15 cellular contexts compared by ENCODE assay signal in the genomic region with DNA sequence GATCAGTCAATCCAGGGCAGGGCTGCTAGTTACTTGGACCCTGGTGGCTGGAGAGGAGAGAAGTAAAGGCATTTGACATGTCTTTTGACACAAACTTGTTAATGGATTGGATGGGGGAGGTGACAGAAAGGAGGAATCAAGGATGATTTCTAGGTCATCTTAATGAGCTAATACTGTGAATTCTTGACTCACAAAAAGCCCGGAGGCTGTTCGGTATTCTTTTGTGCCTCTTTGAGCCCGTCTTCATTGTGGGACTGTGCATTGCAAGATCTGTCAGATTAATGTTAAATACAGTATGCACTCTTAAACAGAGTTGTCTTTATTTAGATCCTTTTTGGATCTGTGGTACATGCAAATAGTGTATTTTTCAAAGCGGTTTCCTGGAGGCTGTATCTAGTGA. TPM values are rescaled to one million over a fixed set of nuclear protein-coding genes. Genes with fewer than 3 reads are reported as not detected.
DNase-seq lines count a peak whose midpoint lies in the region; ATAC-seq and TF ChIP-seq lines count a peak whose summit lies in the region.
"Had no signal": no experiment of that assay in that cellular context is flagged by ENCODE, and none has a peak within 500 bp of the region (broad histone marks: within the 10 kb centered on the region; RNA-seq: fewer than 3 reads in every experiment).

No MANE protein-coding gene starts in this region.

- H3F3A ChIP-seq in GM23248 (ENCODE audit: insufficient read depth), result no peaks in the 10 kb centered on the region

- H3K27me3 Mint-ChIP-seq in activated naive CD8-positive, alpha-beta T cell treated with anti-CD3 and anti-CD28 coated beads, Interleukin-2, amount 10 ng/mL, durations not matched to agents 7 days and 5 days, result no peaks in the 10 kb centered on the region
- H3K27me3 Mint-ChIP-seq in activated naive CD8-positive, alpha-beta T cell treated with anti-CD3 and anti-CD28 coated beads, Interleukin-2, amount 50 U/mL, for 24 hours, result no peaks in the 10 kb centered on the region
- H3K27me3 Mint-ChIP-seq in brain, result no peaks in the 10 kb centered on the region
- H3K27me3 Mint-ChIP-seq: CD4-positive, CD25-positive, alpha-beta regulatory T cell had no signal

- H2BK5ac ChIP-seq in neuronal stem cell (ENCODE audit: low read length), result no peak overlapping the region

- no peak overlapping the region for H3K14ac ChIP-seq in neuronal stem cell (ENCODE audit: low read length)

- no peak overlapping the region for H4K8ac ChIP-seq in neuronal stem cell (ENCODE audit: low read depth, low read length)

- no peak overlapping the region for H3K18ac ChIP-seq in neuronal stem cell (ENCODE audit: low read length)

- DNase-seq in activated naive CD8-positive, alpha-beta T cell treated with anti-CD3 and anti-CD28 coated beads, Interleukin-2, amount 10 ng/mL, durations not matched to agents 7 days and 5 days, result no peak
- no peak for DNase-seq in activated naive CD8-positive, alpha-beta T cell treated with anti-CD3 and anti-CD28 coated beads, Interleukin-2, amount 50 U/mL, for 24 hours
- no peak for DNase-seq in neuronal stem cell (ENCODE audit: low spot score)
- no peak for DNase-seq in GM23248
- no peak for DNase-seq in medulla oblongata (ENCODE audit: extremely low spot score)
- DNase-seq: ACHN; Calu3; CD4-positive, CD25-positive, alpha-beta regulatory T cell; DMS79; H7; KG1 had no signal

- POLR2A ChIA-PET in activated naive CD8-positive, alpha-beta T cell treated with anti-CD3 and anti-CD28 coated beads, Interleukin-2, amount 10 ng/mL, durations not matched to agents 7 days and 5 days (lab: Charles Lee), result no interaction called here

- no peaks in the 10 kb centered on the region for H3K79me2 ChIP-seq in GM23248 (ENCODE audit: insufficient read depth)

- no peaks in the 10 kb centered on the region for H3K9me2 ChIP-seq in GM23248 (ENCODE audit: insufficient read depth)

- H2AFZ ChIP-seq in neuronal stem cell (ENCODE audit: low read length) (no peak overlapping the region), GM23248 (no peak overlapping the region)

- peak overlapping the region; percentile 31 for H3K27ac Mint-ChIP-seq in activated naive CD8-positive, alpha-beta T cell treated with anti-CD3 and anti-CD28 coated beads, Interleukin-2, amount 10 ng/mL, durations not matched to agents 7 days and 5 days
- H3K27ac Mint-ChIP-seq in activated naive CD8-positive, alpha-beta T cell treated with anti-CD3 and anti-CD28 coated beads, Interleukin-2, amount 50 U/mL, for 24 hours, result no peak overlapping the region
- peak overlapping the region; percentile 4 to 89 (median 42) for H3K27ac Mint-ChIP-seq in brain
- H3K27ac Mint-ChIP-seq: CD4-positive, CD25-positive, alpha-beta regulatory T cell had no signal

- no peak overlapping the region for H2BK12ac ChIP-seq in neuronal stem cell (ENCODE audit: low read length)

- H3K4me1 ChIP-seq in neuronal stem cell (ENCODE audit: control insufficient read depth in 2 of 2, insufficient read depth in 1 of 2, low read depth in 1 of 2, low read length in 2 of 2), result peaks cover 0 to 4% of the 10 kb centered on the region in 2 donors
- H3K4me1 ChIP-seq in GM23248 (ENCODE audit: insufficient read depth), result no peaks in the 10 kb centered on the region
- H3K4me1 ChIP-seq: BLaER1 treated with 17β-estradiol and CSF1 and Interleukin-3, amounts not matched to agents 10 nM and 100 nM had no signal

- TF ChIP-seq CTCF in brain (conservative IDR thresholded peaks at IDR 0.05), result no peak

- no peak overlapping the region for H3K4me2 ChIP-seq in neuronal stem cell (ENCODE audit: insufficient read depth, low read length, poor library complexity, severe bottlenecking)
- no peak overlapping the region for H3K4me2 ChIP-seq in GM23248 (ENCODE audit: unreplicated experiment)
- H3K4me2 ChIP-seq: BLaER1 treated with 17β-estradiol and CSF1 and Interleukin-3, amounts not matched to agents 10 nM and 100 nM had no signal

- peaks cover 23% of the 10 kb centered on the region for H3K36me3 Mint-ChIP-seq in activated naive CD8-positive, alpha-beta T cell treated with anti-CD3 and anti-CD28 coated beads, Interleukin-2, amount 10 ng/mL, durations not matched to agents 7 days and 5 days
- H3K36me3 Mint-ChIP-seq in activated naive CD8-positive, alpha-beta T cell treated with anti-CD3 and anti-CD28 coated beads, Interleukin-2, amount 50 U/mL, for 24 hours (ENCODE audit: low read depth), result peaks cover 53% of the 10 kb centered on the region
- peaks cover 77% of the 10 kb centered on the region for H3K36me3 Mint-ChIP-seq in brain
- H3K36me3 Mint-ChIP-seq: IgD-negative memory B cell had no signal

- no peak overlapping the region for H3K4me3 Mint-ChIP-seq in activated naive CD8-positive, alpha-beta T cell treated with anti-CD3 and anti-CD28 coated beads, Interleukin-2, amount 10 ng/mL, durations not matched to agents 7 days and 5 days
- H3K4me3 Mint-ChIP-seq in activated naive CD8-positive, alpha-beta T cell treated with anti-CD3 and anti-CD28 coated beads, Interleukin-2, amount 50 U/mL, for 24 hours, result no peak overlapping the region
- peak overlapping the region in 2 of 5 experiments; percentile 2 to 48 for H3K4me3 Mint-ChIP-seq in brain
- H3K4me3 Mint-ChIP-seq: CD4-positive, CD25-positive, alpha-beta regulatory T cell; IgD-negative memory B cell had no signal

- no peak overlapping the region for H2BK120ac ChIP-seq in neuronal stem cell (ENCODE audit: low read depth, low read length)

- in situ Hi-C loops in GM23248 (cut with MboI), result no loop called here

- peaks cover 5 to 89% of the 10 kb centered on the region in 2 donors for H3K36me3 ChIP-seq in neuronal stem cell (replicated peaks in 1 of 2; ENCODE audit: control insufficient read depth in 2 of 2, insufficient read depth in 2 of 2, low read length in 2 of 2)
- H3K36me3 ChIP-seq in GM23248 (ENCODE audit: low read depth), result no peaks in the 10 kb centered on the region

- no peaks in the 10 kb centered on the region for H3K27me3 ChIP-seq in neuronal stem cell (ENCODE audit: control insufficient read depth in 3 of 3, insufficient read depth in 3 of 3, low read depth in 1 of 3, low read length in 3 of 3)
- H3K27me3 ChIP-seq in GM23248 (replicated peaks; ENCODE audit: insufficient read depth), result no peaks in the 10 kb centered on the region

- no peak overlapping the region for H3K23ac ChIP-seq in neuronal stem cell (ENCODE audit: low read depth, low read length, poor library complexity)

- no peak overlapping the region for H2BK15ac ChIP-seq in neuronal stem cell (ENCODE audit: low read length)

- no peaks in the 10 kb centered on the region for H4K20me1 ChIP-seq in GM23248 (ENCODE audit: insufficient read depth)

- H3K4me3 ChIP-seq in neuronal stem cell (ENCODE audit: low read length in 2 of 2), result no peak overlapping the region
- no peak overlapping the region for H3K4me3 ChIP-seq in GM23248
- H3K4me3 ChIP-seq: BLaER1 treated with 17β-estradiol and CSF1 and Interleukin-3, amounts not matched to agents 10 nM and 100 nM had no signal

- H3K27ac ChIP-seq in neuronal stem cell (replicated peaks; ENCODE audit: low read length) (peak overlapping the region; percentile 46), GM23248 (no peak overlapping the region)
- H3K27ac ChIP-seq: BLaER1 treated with 17β-estradiol and CSF1 and Interleukin-3, amounts not matched to agents 10 nM and 100 nM had no signal

- no peaks in the 10 kb centered on the region for H3K79me1 ChIP-seq in neuronal stem cell (ENCODE audit: low read depth, low read length)

- H3K4me1 Mint-ChIP-seq in activated naive CD8-positive, alpha-beta T cell treated with anti-CD3 and anti-CD28 coated beads, Interleukin-2, amount 10 ng/mL, durations not matched to agents 7 days and 5 days, result peaks cover 2% of the 10 kb centered on the region
- no peaks in the 10 kb centered on the region for H3K4me1 Mint-ChIP-seq in activated naive CD8-positive, alpha-beta T cell treated with anti-CD3 and anti-CD28 coated beads, Interleukin-2, amount 50 U/mL, for 24 hours
- H3K4me1 Mint-ChIP-seq in brain, result peaks cover 60% of the 10 kb centered on the region
- H3K4me1 Mint-ChIP-seq: CD4-positive, CD25-positive, alpha-beta regulatory T cell; IgD-negative memory B cell had no signal

- H3K9me3 ChIP-seq in neuronal stem cell (replicated peaks in 1 of 2; ENCODE audit: control insufficient read depth in 2 of 2, insufficient read depth in 1 of 2, low read depth in 1 of 2, low read length in 2 of 2) (no peaks in the 10 kb centered on the region), GM23248 (ENCODE audit: low read depth) (no peaks in the 10 kb centered on the region)
- H3K9me3 ChIP-seq: BLaER1 treated with 17β-estradiol and CSF1 and Interleukin-3, amounts not matched to agents 10 nM and 100 nM had no signal

- no CpG with 5 or more reads among the region's 4 CpGs for WGBS in neuronal stem cell (ENCODE audit: extremely low coverage in 2 of 2, insufficient read length in 2 of 2, insufficient replicate concordance in 1 of 2), 2 donors
- 97 to 98% methylated on average over 4 of the region's 4 CpGs for WGBS in GM23248 (ENCODE audit: low coverage in 1 of 2, low lambda C conversion rate in 2 of 2, missing lambda C conversion rate in 2 of 2), 2 experiments

- no peak overlapping the region for H4K91ac ChIP-seq in neuronal stem cell (ENCODE audit: low read depth, low read length, poor library complexity)

- no peak overlapping the region for H3K4ac ChIP-seq in neuronal stem cell (ENCODE audit: low read length)

- ATAC-seq in activated naive CD8-positive, alpha-beta T cell treated with anti-CD3 and anti-CD28 coated beads, Interleukin-2, amount 10 ng/mL, durations not matched to agents 7 days and 5 days (ENCODE audit: low read depth), result no peak
- ATAC-seq in activated naive CD8-positive, alpha-beta T cell treated with anti-CD3 and anti-CD28 coated beads, Interleukin-2, amount 50 U/mL, for 24 hours, result no peak
- no peak for ATAC-seq in GM21381 (IDR thresholded peaks at IDR 0.05; ENCODE audit: unreplicated experiment)

- no peak overlapping the region for H2AK5ac ChIP-seq in neuronal stem cell (ENCODE audit: low read depth, low read length)

- no peaks in the 10 kb centered on the region for H3K9me3 Mint-ChIP-seq in activated naive CD8-positive, alpha-beta T cell treated with anti-CD3 and anti-CD28 coated beads, Interleukin-2, amount 10 ng/mL, durations not matched to agents 7 days and 5 days
- H3K9me3 Mint-ChIP-seq in activated naive CD8-positive, alpha-beta T cell treated with anti-CD3 and anti-CD28 coated beads, Interleukin-2, amount 50 U/mL, for 24 hours, result no peaks in the 10 kb centered on the region
- H3K9me3 Mint-ChIP-seq in brain, result no peaks in the 10 kb centered on the region
- H3K9me3 Mint-ChIP-seq: IgD-negative memory B cell had no signal

- no peak overlapping the region for H3K9ac ChIP-seq in neuronal stem cell (ENCODE audit: low read depth, low read length, poor library complexity)
- H3K9ac ChIP-seq in GM23248, result no peak overlapping the region
- H3K9ac ChIP-seq: BLaER1 treated with 17β-estradiol and CSF1 and Interleukin-3, amounts not matched to agents 10 nM and 100 nM had no signal

RNA-seq across cellular contexts. Expression of a gene that starts 25.1 kb away (rescaled TPM):
- total RNA-seq in activated naive CD8-positive, alpha-beta T cell treated with anti-CD3 and anti-CD28 coated beads, Interleukin-2, amount 10 ng/mL, durations not matched to agents 7 days and 5 days, result 10 to 100 TPM; 24.0 to 24.3 TPM
- polyA plus RNA-seq in brain (ENCODE audit: insufficient read depth, low read depth, low replicate concordance) (17.4 TPM), GM23248 (2016; fragmentation: Nextera tagmentation; extraction: Ambion mirVana) (3.6 and 4.1 TPM in 2 replicates)
- 6.1 TPM for polyA plus RNA-seq in neuronal stem cell (2013, experiment 1 of 2)
- 6.1 TPM for polyA plus RNA-seq in neuronal stem cell (2013, experiment 2 of 2)
- total RNA-seq in GM23248 (2014; rRNA removed; shearing (Covaris generic)), result 6.7 and 9.0 TPM in 2 replicates
